ENCODE assay signal across 12 cellular contexts in genomic region chr22:37442537-37442936, GRCh38. TPM values are rescaled to one million over a fixed set of nuclear protein-coding genes. Genes with fewer than 3 reads are reported as not detected.
DNase-seq lines count a peak whose midpoint lies in the region; ATAC-seq and TF ChIP-seq lines count a peak whose summit lies in the region.
"Had no signal": no experiment of that assay in that cellular context is flagged by ENCODE, and none has a peak within 500 bp of the region (broad histone marks: within the 10 kb centered on the region; RNA-seq: fewer than 3 reads in every experiment).

No MANE protein-coding gene starts in this region.

- no peaks in the 10 kb centered on the region for H3K36me3 ChIP-seq in GM23338 (ENCODE audit: insufficient read depth)

- no peaks in the 10 kb centered on the region for H3K36me3 Mint-ChIP-seq in GM23338 (ENCODE audit: low read depth)

- peaks cover 3% of the 10 kb centered on the region for H3K27me3 Mint-ChIP-seq in GM23338 (ENCODE audit: insufficient read depth, low read depth, poor library complexity)
- H3K27me3 Mint-ChIP-seq: activated T-cell treated with anti-CD3 and anti-CD28 coated beads, Interleukin-2, amount 50 U/mL, for 24 hours had no signal

- no peak overlapping the region for H3K4me2 ChIP-seq in GM23338

- H3K4me3 ChIP-seq in GM23338 (no peak overlapping the region), epithelial cell of proximal tubule (ENCODE audit: low read depth, low read length) (peak overlapping the region; percentile 33)

- no peak overlapping the region for H3K27ac Mint-ChIP-seq in GM23338
- H3K27ac Mint-ChIP-seq: activated T-cell treated with anti-CD3 and anti-CD28 coated beads, Interleukin-2, amount 50 U/mL, for 24 hours had no signal

- ATAC-seq in GM23338 (no peak; the same call in 2 of the 3 replicates), HG03342 (IDR thresholded peaks at IDR 0.05; ENCODE audit: unreplicated experiment) (no peak), HG03469 (IDR thresholded peaks at IDR 0.05; ENCODE audit: unreplicated experiment) (no peak)

- peak; percentile 37 for DNase-seq in 8988T
- DNase-seq in GM23338 (ENCODE audit: low spot score) = no peak
- peak; percentile 30 for DNase-seq in RKO (ENCODE audit: low spot score)
- DNase-seq in epithelial cell of proximal tubule (ENCODE audit: low read depth) = no peak
- no peak for DNase-seq in cortex of kidney (lab: John Stamatoyannopoulos, UW)
- DNase-seq in activated CD8-positive, alpha-beta memory T cell treated with anti-CD3 and anti-CD28 coated beads, Interleukin-2, amount 50 U/mL, for 4 hours = no peak
- DNase-seq: activated T-cell treated with anti-CD3 and anti-CD28 coated beads, Interleukin-2, amount 50 U/mL, for 24 hours; NCI-H748 treated with DMSO at 0.1 percent for 48 hours had no signal

- no peak overlapping the region for H3K27ac ChIP-seq in GM23338 (ENCODE audit: low read depth)
- H3K27ac ChIP-seq: C4-2B had no signal

- no peaks in the 10 kb centered on the region for H3K4me1 ChIP-seq in GM23338 (ENCODE audit: insufficient read depth)

- H3K4me1 Mint-ChIP-seq in GM23338 = no peaks in the 10 kb centered on the region

- no peaks in the 10 kb centered on the region for H3F3A ChIP-seq in GM23338 (replicated peaks; ENCODE audit: low read depth)

- no peaks in the 10 kb centered on the region for H4K20me1 ChIP-seq in GM23338 (replicated peaks; ENCODE audit: insufficient read depth)

- H3K79me2 ChIP-seq in GM23338 (replicated peaks; ENCODE audit: insufficient read depth) = no peaks in the 10 kb centered on the region

- H3K9me2 ChIP-seq in GM23338 (ENCODE audit: insufficient read depth) = no peaks in the 10 kb centered on the region

- H3K9me3 Mint-ChIP-seq in GM23338 = peaks cover 9% of the 10 kb centered on the region

- no peak overlapping the region for H3K4me3 Mint-ChIP-seq in GM23338
- H3K4me3 Mint-ChIP-seq: activated T-cell treated with anti-CD3 and anti-CD28 coated beads, Interleukin-2, amount 50 U/mL, for 24 hours had no signal

- H2AFZ ChIP-seq in GM23338 = peak overlapping the region; percentile 7; the same call in 1 of the 2 replicates

- no peak for TF ChIP-seq CTCF in GM23338 (conservative IDR thresholded peaks at IDR 0.05; ENCODE audit: low read depth in 2 of 2)
- no peak for TF ChIP-seq CTCF in epithelial cell of proximal tubule (conservative IDR thresholded peaks at IDR 0.05; ENCODE audit: low read depth, low read length)

- no peaks in the 10 kb centered on the region for H3K27me3 ChIP-seq in GM23338 (ENCODE audit: insufficient read depth)

TF ChIP-seq in GM23338, 12 proteins besides CTCF, POLR2A, EP300 and RAD21:
- TF ChIP-seq ETS1 (IDR thresholded peaks at IDR 0.05) (peak; percentile 58; the same call in 1 of the 2 replicates), EZH2 (IDR thresholded peaks at IDR 0.05; ENCODE audit: low read depth, unreplicated experiment) (no peak), ZNF331 (CRISPR knock-in tag; IDR thresholded peaks at IDR 0.05; ENCODE audit: low read depth) (no peak)
TF ChIP-seq in GM23338: peak in this region for 1.

RNA-seq across cellular contexts. Expression of gene ELFN2, which starts 15.3 kb away (rescaled TPM):
- 0.35 and 0.62 TPM in 2 replicates for total RNA-seq in GM23338 (2014; rRNA removed; shearing (Covaris generic))
- 0.18 and 0.23 TPM in 2 replicates for polyA plus RNA-seq in GM23338 (2016; fragmentation: Nextera tagmentation; extraction: Ambion mirVana)
- total RNA-seq in epithelial cell of proximal tubule = 4.6 and 11.7 TPM in 2 replicates
- total RNA-seq: lung microvascular endothelial cell had no signal

RNA-seq across cellular contexts. Expression of gene MFNG, which starts 43.6 kb away (rescaled TPM):
- total RNA-seq in GM23338 (2014; rRNA removed; shearing (Covaris generic)) = 1.9 and 3.8 TPM in 2 replicates
- polyA plus RNA-seq in GM23338 (2016; fragmentation: Nextera tagmentation; extraction: Ambion mirVana) = 1.1 and 1.4 TPM in 2 replicates
- total RNA-seq in epithelial cell of proximal tubule = 0.07 TPM in 1 of 2 replicates, not detected in the other

Comparison
In these comparisons a context has a peak if more than half of its experiments do, and no peak if none do; other contexts are left out.
1. DNase-seq: peak in 8988T (single experiment) and RKO (single experiment); none in GM23338 (single experiment), epithelial cell of proximal tubule (single experiment), cortex of kidney (single experiment) and activated CD8-positive, alpha-beta memory T cell treated with anti-CD3 and anti-CD28 coated beads, Interleukin-2, amount 50 U/mL, for 4 hours (single experiment).